ENCODE assay signal across 17 cellular contexts in genomic region chrX:10077425-10078188, GRCh38.
A peak's percentile ranks its signal among the peaks of the same experiment; 100 is the strongest.
DNase-seq lines count a peak whose midpoint lies in the region; ATAC-seq, FAIRE-seq and TF ChIP-seq lines count a peak whose summit lies in the region.
"Had no signal": no experiment of that assay in that cellular context is flagged by ENCODE, and none has a peak within 500 bp of the region (broad histone marks: within the 10 kb centered on the region; RNA-seq: fewer than 3 reads in every experiment).

No MANE protein-coding gene starts in this region.

- peak; percentile 12 for FAIRE-seq in endothelial cell of umbilical vein (lab: Jason Lieb, UNC)

- CTCF ChIA-PET in endothelial cell of umbilical vein (lab: Charles Lee): no interaction called here

- dilution Hi-C loops in endothelial cell of umbilical vein (cut with MboI; ENCODE audit: extremely low pct_ligation_motif_present, low sequenced_read_pairs): no loop called here

- no peaks in the 10 kb centered on the region for H3K9me1 ChIP-seq in endothelial cell of umbilical vein (replicated peaks; ENCODE audit: control insufficient read depth, extremely low read depth, insufficient read depth, low read length)

- no peak for TF ChIP-seq EP300 in sigmoid colon (IDR thresholded peaks at IDR 0.05)

- DNase-seq in Daoy (ENCODE audit: low read depth) (peak; percentile 12), endothelial cell of umbilical vein (ENCODE audit: low read depth, low spot score) (no peak), sigmoid colon (no peak), uterus (no peak)
- DNase-seq in Jurkat, Clone E6-1 (ENCODE audit: low read depth, low spot score): peak; percentile 6
- DNase-seq: activated CD4-positive, alpha-beta T cell treated with anti-CD3 and anti-CD28 coated beads, Interleukin-2, amount 10 ng/mL, durations not matched to agents 24 days and 14 days; central memory CD4-positive, alpha-beta T cell; hypothalamus; left ventricle myocardium superior; NCI-H1105 treated with DMSO at 0.1 percent for 48 hours; NCI-H524; PC-9; right cardiac atrium; T-helper 1 cell had no signal

- no peak overlapping the region for H3K4me2 ChIP-seq in endothelial cell of umbilical vein (ENCODE audit: insufficient read depth, low read length)
- H3K4me2 ChIP-seq: PC-9 had no signal

- POLR2A ChIA-PET in endothelial cell of umbilical vein (lab: Charles Lee): no interaction called here

- TF ChIP-seq POLR2A in endothelial cell of umbilical vein (IDR thresholded peaks at IDR 0.05; ENCODE audit: low read depth, low read length) (no peak), sigmoid colon (IDR thresholded peaks at IDR 0.05) (no peak), uterus (IDR thresholded peaks at IDR 0.05) (no peak)

- H3K4me1 ChIP-seq in endothelial cell of umbilical vein (ENCODE audit: control insufficient read depth, extremely low read depth, insufficient read depth, low read length) (peaks cover 6% of the 10 kb centered on the region), sigmoid colon (peaks cover 0 to 38% (median 21%) of the 10 kb centered on the region in 4 donors), uterus (no peaks in the 10 kb centered on the region)

- H4K20me1 ChIP-seq in endothelial cell of umbilical vein (replicated peaks; ENCODE audit: control insufficient read depth, extremely low read depth, insufficient read depth, low read length): no peaks in the 10 kb centered on the region

- BruUV-seq in endothelial cell of umbilical vein (replicated peaks; lab: Mats Ljungman, UMichigan): no TSS peak

- H3K9ac ChIP-seq in endothelial cell of umbilical vein (replicated peaks; ENCODE audit: extremely low read depth, insufficient read depth, low read length): no peak overlapping the region

- 82 to 87% methylated on average over 9 of the region's 9 CpGs for WGBS in sigmoid colon, 2 donors

- intact Hi-C loops in endothelial cell of umbilical vein (cut with micrococcal nuclease): no loop called here
- intact Hi-C loops in sigmoid colon (cut with DNase I): no loop called here
- intact Hi-C loops in uterus (cut with DNase I; ENCODE audit: low total_unique reads): no loop called here

- TF ChIP-seq CTCF in endothelial cell of umbilical vein (IDR thresholded peaks at IDR 0.05; ENCODE audit: extremely low read depth in 1 of 2, insufficient read depth in 1 of 2, low read depth in 1 of 2, low read length in 2 of 2) (no peak), sigmoid colon (IDR thresholded peaks at IDR 0.05) (no peak), uterus (IDR thresholded peaks at IDR 0.05) (no peak)

- H3K79me2 ChIP-seq in endothelial cell of umbilical vein (ENCODE audit: control insufficient read depth, insufficient read depth, low read length): peaks cover 26% of the 10 kb centered on the region

- no peak overlapping the region for H2AFZ ChIP-seq in endothelial cell of umbilical vein (ENCODE audit: low read depth, low read length)
- H2AFZ ChIP-seq: PC-9 had no signal

- no peak overlapping the region for H3K27ac ChIP-seq in endothelial cell of umbilical vein (ENCODE audit: insufficient read depth, low read depth, low read length)
- peak overlapping the region in 3 of 4 donors; percentile 17 to 55 (median 47) for H3K27ac ChIP-seq in sigmoid colon
- no peak overlapping the region for H3K27ac ChIP-seq in uterus
- H3K27ac ChIP-seq: epithelial cell of prostate, PC-9 had no signal

- H3K27me3 ChIP-seq in endothelial cell of umbilical vein (ENCODE audit: control insufficient read depth in 2 of 2, insufficient read depth in 2 of 2, low read length in 2 of 2): no peaks in the 10 kb centered on the region
- H3K27me3 ChIP-seq in sigmoid colon: no peaks in the 10 kb centered on the region
- no peaks in the 10 kb centered on the region for H3K27me3 ChIP-seq in uterus

- no peak for ATAC-seq in GM19328 (IDR thresholded peaks at IDR 0.05; ENCODE audit: unreplicated experiment)
- ATAC-seq in HG03378 (IDR thresholded peaks at IDR 0.05; ENCODE audit: unreplicated experiment): no peak
- ATAC-seq: left ventricle myocardium superior, right cardiac atrium had no signal

- H3K36me3 ChIP-seq in endothelial cell of umbilical vein (ENCODE audit: control insufficient read depth in 2 of 2, extremely low read depth in 1 of 2, insufficient read depth in 2 of 2, low read length in 2 of 2) (peaks cover 3 to 5% of the 10 kb centered on the region in 2 experiments), sigmoid colon (no peaks in the 10 kb centered on the region), uterus (no peaks in the 10 kb centered on the region)

- no peak overlapping the region for H3K4me3 ChIP-seq in Jurkat, Clone E6-1 (ENCODE audit: low read length)
- H3K4me3 ChIP-seq in endothelial cell of umbilical vein (replicated peaks in 1 of 3; ENCODE audit: insufficient read depth in 1 of 3, low read depth in 1 of 3, low read length in 3 of 3) (no peak overlapping the region), sigmoid colon (no peak overlapping the region), uterus (no peak overlapping the region)
- H3K4me3 ChIP-seq: PC-9 had no signal

- H3K9me3 ChIP-seq in endothelial cell of umbilical vein (replicated peaks; ENCODE audit: control insufficient read depth, insufficient read depth, low read length) (no peaks in the 10 kb centered on the region), sigmoid colon (no peaks in the 10 kb centered on the region), uterus (no peaks in the 10 kb centered on the region)

TF ChIP-seq in endothelial cell of umbilical vein, 7 proteins besides CTCF, POLR2A, EP300 and RAD21:
- no peak for TF ChIP-seq MAX (IDR thresholded peaks at IDR 0.05; ENCODE audit: insufficient read depth, insufficient read length)
- TF ChIP-seq FOS (IDR thresholded peaks at IDR 0.05; ENCODE audit: borderline replicate concordance, insufficient read depth, low read length): no peak

Comparison
In these comparisons a context has a peak if more than half of its experiments do, and no peak if none do; other contexts are left out.
1. DNase-seq: peak in Daoy (single experiment) and Jurkat, Clone E6-1 (single experiment); none in endothelial cell of umbilical vein (single experiment), sigmoid colon (single experiment) and uterus (0 of 2).
2. H3K27ac ChIP-seq: peak in sigmoid colon (3 of 4); none in endothelial cell of umbilical vein (single experiment) and uterus (0 of 2).